In the genomic region with DNA sequence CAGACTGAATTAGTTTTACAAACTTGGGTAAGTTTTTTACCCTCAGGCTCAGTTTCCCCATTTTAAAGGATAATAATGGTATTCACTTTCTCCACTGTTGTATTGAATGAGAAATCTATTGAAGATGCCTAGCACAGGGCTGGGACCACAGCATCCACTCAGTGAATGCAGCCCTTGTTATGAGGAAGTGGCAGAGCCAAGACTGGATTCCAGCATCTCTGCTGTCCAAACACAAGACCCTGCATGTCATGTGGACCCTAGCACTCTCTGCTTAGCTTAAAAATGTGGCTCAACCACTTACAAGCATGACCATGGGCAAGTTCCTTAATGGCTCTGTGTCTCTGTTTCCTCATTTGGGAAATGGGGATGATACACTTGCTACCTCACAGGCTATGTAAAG, we compare ENCODE assay signal across 22 cellular contexts. TPM values are rescaled to one million over a fixed set of nuclear protein-coding genes. Genes with fewer than 3 reads are reported as not detected.
DNase-seq lines count a peak whose midpoint lies in the region; ATAC-seq, FAIRE-seq and TF ChIP-seq lines count a peak whose summit lies in the region.
"Had no signal": no experiment of that assay in that cellular context is flagged by ENCODE, and none has a peak within 500 bp of the region (broad histone marks: within the 10 kb centered on the region; RNA-seq: fewer than 3 reads in every experiment).

No MANE protein-coding gene starts in this region.

- no peaks in the 10 kb centered on the region for H3K9me3 ChIP-seq in K562 (replicated peaks; ENCODE audit: control insufficient read depth, insufficient read depth, low read depth, low read length)
- H3K9me3 ChIP-seq: Peyer's patch, SJSA1 had no signal

- no TSS peak for BruUV-seq in K562 (replicated peaks; lab: Mats Ljungman, UMichigan)

- no peaks in the 10 kb centered on the region for H3K79me2 ChIP-seq in K562 (ENCODE audit: control insufficient read depth, insufficient read depth, low read length)

- intact Hi-C loops in K562 (cut with micrococcal nuclease) (no loop called here), left colon (cut with DNase I, micrococcal nuclease) (no loop called here)

- H3K36me3 ChIP-seq in K562 (ENCODE audit: control insufficient read depth, insufficient read depth, low read length), result no peaks in the 10 kb centered on the region
- H3K36me3 ChIP-seq: Peyer's patch, SJSA1 had no signal

- CTCF ChIA-PET in K562 (lab: Yijun Ruan, JAX; ENCODE audit: low intra/inter-chr PET ratio), result no interaction called here

- in situ Hi-C loops in K562 (cut with MboI), result no loop called here

- no peaks in the 10 kb centered on the region for H4K20me1 ChIP-seq in K562 (replicated peaks; ENCODE audit: control insufficient read depth, insufficient read depth, low read length)

- no peak overlapping the region for H3K4me3 ChIP-seq in K562
- H3K4me3 ChIP-seq: GM23248, Peyer's patch, SJSA1 had no signal

- H2AFZ ChIP-seq in K562 (ENCODE audit: low read depth, low read length), result no peak overlapping the region
- H2AFZ ChIP-seq: GM23248 had no signal

- TF ChIP-seq EP300 in K562 (IDR thresholded peaks at IDR 0.05; ENCODE audit: low read length), result no peak

- H3K9ac ChIP-seq in K562 (ENCODE audit: insufficient read depth in 1 of 2, low read depth in 2 of 2, low read length in 2 of 2), result no peak overlapping the region
- H3K9ac ChIP-seq: GM23248, KMS-11 had no signal

- no peak for TF ChIP-seq CTCF in K562 (IDR thresholded peaks at IDR 0.05 in 2 of 3, conservative IDR thresholded peaks at IDR 0.05 in 1 of 3; ENCODE audit: insufficient read depth in 2 of 3, low read depth in 1 of 3, low read length in 3 of 3)

- no peaks in the 10 kb centered on the region for H3K4me1 ChIP-seq in K562 (replicated peaks in 1 of 2; ENCODE audit: control insufficient read depth in 2 of 2, insufficient read depth in 2 of 2, low read length in 2 of 2)
- H3K4me1 ChIP-seq: Peyer's patch, SJSA1 had no signal

- no peak for TF ChIP-seq RAD21 in K562 (CRISPR knock-in tag; conservative IDR thresholded peaks at IDR 0.05 in 1 of 2, IDR thresholded peaks at IDR 0.05 in 1 of 2)

- POLR2A ChIA-PET in K562 (lab: Yijun Ruan, JAX), result no interaction called here

- TF ChIP-seq POLR2A in K562 (conservative IDR thresholded peaks at IDR 0.05), result no peak

- ATAC-seq in K562, result no peak
- no peak for ATAC-seq in left colon
- no peak for ATAC-seq in HG02763 (IDR thresholded peaks at IDR 0.05; ENCODE audit: unreplicated experiment)
- ATAC-seq: HepG2 had no signal

- peak; percentile 74 for DNase-seq in Ammon's horn (ENCODE audit: low spot score)
- DNase-seq in K562 (ENCODE audit: extremely low read depth in 1 of 4, low spot score in 3 of 4), result no peak
- peak; percentile 78 for DNase-seq in globus pallidus (ENCODE audit: low spot score)
- peak in 42 of 56 donors; percentile 2 to 51 (median 20) for DNase-seq in nucleus accumbens (lab: John Stamatoyannopoulos, UW)
- DNase-seq in stimulated activated CD4-positive, alpha-beta T cell treated with anti-CD3 and anti-CD28 coated beads, Interleukin-1b, Interleukin-23, amount 100 ng/mL, for 48 hours, result no peak
- DNase-seq in left colon, result no peak
- DNase-seq in activated CD4-positive, alpha-beta T cell treated with anti-CD3 and anti-CD28 coated beads, Interleukin-2, amount 50 U/mL, for 4 hours, result no peak
- DNase-seq: CD4-positive, alpha-beta memory T cell; GF-D8; GM23248; HCEC 1CT; NCI-H1092; NCI-H1436 treated with DMSO at 0.1 percent for 48 hours; NCI-H2171 treated with DMSO at 0.1 percent for 48 hours; NCI-H446 treated with DMSO at 0.1 percent for 48 hours; Peyer's patch had no signal

- H3K27ac ChIP-seq in K562 (ENCODE audit: extremely low read depth, low read depth, low read length), result no peak overlapping the region
- H3K27ac ChIP-seq: GM23248, KMS-11, Peyer's patch, SJSA1 had no signal

- no peaks in the 10 kb centered on the region for H3K9me1 ChIP-seq in K562 (ENCODE audit: control insufficient read depth, insufficient read depth, low read length)

- FAIRE-seq in K562 (lab: Jason Lieb, UNC), result no peak
- FAIRE-seq: A204.1, GM19239, HepG2 had no signal

- no peak overlapping the region for H3K4me2 ChIP-seq in K562 (ENCODE audit: insufficient read depth, low read length)
- H3K4me2 ChIP-seq: KMS-11 had no signal

- no peaks in the 10 kb centered on the region for H3K27me3 ChIP-seq in K562 (ENCODE audit: control insufficient read depth in 2 of 2, insufficient read depth in 2 of 2, low read length in 2 of 2)
- H3K27me3 ChIP-seq: Peyer's patch had no signal

TF ChIP-seq in K562, 482 proteins besides CTCF, POLR2A, EP300 and RAD21:
- peak; percentile 1 for TF ChIP-seq RBM25 (IDR thresholded peaks at IDR 0.05; ENCODE audit: low read depth, low read length, severe bottlenecking)
- TF ChIP-seq, protein P1, sequence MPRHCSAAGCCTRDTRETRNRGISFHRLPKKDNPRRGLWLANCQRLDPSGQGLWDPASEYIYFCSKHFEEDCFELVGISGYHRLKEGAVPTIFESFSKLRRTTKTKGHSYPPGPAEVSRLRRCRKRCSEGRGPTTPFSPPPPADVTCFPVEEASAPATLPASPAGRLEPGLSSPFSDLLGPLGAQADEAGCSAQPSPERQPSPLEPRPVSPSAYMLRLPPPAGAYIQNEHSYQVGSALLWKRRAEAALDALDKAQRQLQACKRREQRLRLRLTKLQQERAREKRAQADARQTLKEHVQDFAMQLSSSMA (CRISPR knock-in tag; IDR thresholded peaks at IDR 0.05), result no peak
TF ChIP-seq in K562: peak in this region for 1.

RNA-seq across cellular contexts. Expression of a gene that starts 24.1 kb away (rescaled TPM):
- total RNA-seq in K562 (2011; cell fraction: chromatin; rRNA removed; ENCODE audit: low replicate concordance), result 0.09 TPM in 1 of 2 replicates, not detected in the other
- total RNA-seq in K562 (2011; cell fraction: nucleolus; rRNA removed), result under 0.01 and 0.13 TPM in 2 replicates
- not detected in 2 replicates for total RNA-seq in K562 (2011; cell fraction: nucleoplasm; rRNA removed)
- total RNA-seq in K562 (2014; rRNA removed), result not detected in 2 replicates
- not detected in 2 replicates for total RNA-seq in K562 (2014; rRNA removed; fragmentation: Illumina TruSeq; extraction: Trizol)
- total RNA-seq in K562 (2015; rRNA removed; fragmentation: Illumina TruSeq; extraction: Trizol), result 0.04 and 0.14 TPM in 2 replicates
- 0.04 and 0.09 TPM in 2 replicates for total RNA-seq in K562 (2021)
- 0.03 and 0.05 TPM in 2 replicates for polyA plus RNA-seq in K562 (2011; rRNA removed)
- polyA plus RNA-seq in K562 (2011; cell fraction: cytosol; rRNA removed), result 0.04 and 0.06 TPM in 2 replicates
- polyA plus RNA-seq in K562 (2011; cell fraction: nucleus; rRNA removed), result 0.14 TPM in 2 replicates
- polyA plus RNA-seq in K562 (2012), result 0.04 and 0.07 TPM in 2 replicates
- 0.03 TPM in 1 of 2 replicates, not detected in the other for polyA plus RNA-seq in K562 (2014; fragmentation: Illumina TruSeq; extraction: Trizol)
- not detected for polyA plus RNA-seq in K562 (2014; fragmentation: Nextera tagmentation; extraction: Ambion mirVana)
- 0.15 TPM in 1 of 2 replicates, not detected in the other for polyA plus RNA-seq in K562 (2014; rRNA removed)
- polyA minus RNA-seq in K562 (2011; rRNA and poly(A)+ RNA removed), result 0.04 TPM in 1 of 2 replicates, not detected in the other
- not detected in 2 replicates for polyA minus RNA-seq in K562 (2011; cell fraction: cytosol; rRNA and poly(A)+ RNA removed)
- polyA minus RNA-seq in K562 (2011; cell fraction: nucleus; rRNA and poly(A)+ RNA removed), result 0.11 and 0.13 TPM in 2 replicates
- total RNA-seq in left colon, result 1 to 10 TPM; 3.8 to 6.2 TPM
- total RNA-seq: SJSA1 had no signal

Comparison
In these comparisons a context has a peak if more than half of its experiments do, and no peak if none do; other contexts are left out.
1. DNase-seq: peak in Ammon's horn (single experiment), globus pallidus (single experiment) and nucleus accumbens (42 of 56); none in K562 (0 of 4), stimulated activated CD4-positive, alpha-beta T cell treated with anti-CD3 and anti-CD28 coated beads, Interleukin-1b, Interleukin-23, amount 100 ng/mL, for 48 hours (single experiment), left colon (0 of 2) and activated CD4-positive, alpha-beta T cell treated with anti-CD3 and anti-CD28 coated beads, Interleukin-2, amount 50 U/mL, for 4 hours (0 of 2).
2. RNA of a gene that starts 24.1 kb away (total RNA-seq): 3.8 to 6.2 TPM in left colon; under 0.01 to 0.14 TPM in K562; every median in the first group is over 4 times any median in the second.